In the genomic region with DNA sequence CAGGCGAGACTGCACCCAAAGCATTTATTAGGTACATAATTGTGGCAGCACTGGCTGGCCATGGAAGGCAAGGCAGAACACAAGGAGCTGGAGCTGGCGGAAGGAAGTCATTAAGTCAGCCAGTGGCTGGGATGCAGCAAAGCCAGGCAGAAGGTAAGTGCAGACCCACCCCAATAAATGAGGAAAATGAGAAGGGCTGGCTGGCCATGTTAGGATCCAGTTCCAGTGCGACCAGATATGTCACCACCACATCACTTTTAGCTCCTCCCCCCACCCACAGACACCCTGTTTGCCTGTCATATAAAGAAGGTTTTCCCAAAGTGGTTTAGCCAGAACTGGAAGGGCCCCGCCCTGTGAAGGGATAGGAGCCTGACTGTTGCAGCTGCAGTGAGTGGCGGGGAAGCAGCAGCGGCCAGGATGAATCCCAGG, we compare ENCODE assay signal across 1 cellular context.
TF ChIP-seq lines count a peak whose summit lies in the region.

A gene (plus strand): TSS at position 328 of the 429 bp plus-strand sequence. CDS start 7,153 bp downstream, outside the sequence.

TF ChIP-seq in K562, 482 proteins besides CTCF, POLR2A, EP300 and RAD21 (continued from another document and continues in another):
- TF ChIP-seq ZNF696 (CRISPR knock-in tag; conservative IDR thresholded peaks at IDR 0.05), result no peak
- no peak for TF ChIP-seq ZC3H11A (IDR thresholded peaks at IDR 0.05; ENCODE audit: low read depth, low read length)
- TF ChIP-seq EZH2 (IDR thresholded peaks at IDR 0.05; ENCODE audit: borderline replicate concordance, low read depth, low read length), result no peak
- TF ChIP-seq ELF4 (CRISPR knock-in tag; IDR thresholded peaks at IDR 0.05), result no peak
- no peak for TF ChIP-seq KLF1 (tag; IDR thresholded peaks at IDR 0.05)
- TF ChIP-seq, protein P1, sequence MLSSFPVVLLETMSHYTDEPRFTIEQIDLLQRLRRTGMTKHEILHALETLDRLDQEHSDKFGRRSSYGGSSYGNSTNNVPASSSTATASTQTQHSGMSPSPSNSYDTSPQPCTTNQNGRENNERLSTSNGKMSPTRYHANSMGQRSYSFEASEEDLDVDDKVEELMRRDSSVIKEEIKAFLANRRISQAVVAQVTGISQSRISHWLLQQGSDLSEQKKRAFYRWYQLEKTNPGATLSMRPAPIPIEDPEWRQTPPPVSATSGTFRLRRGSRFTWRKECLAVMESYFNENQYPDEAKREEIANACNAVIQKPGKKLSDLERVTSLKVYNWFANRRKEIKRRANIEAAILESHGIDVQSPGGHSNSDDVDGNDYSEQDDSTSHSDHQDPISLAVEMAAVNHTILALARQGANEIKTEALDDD (IDR thresholded peaks at IDR 0.05), result no peak
- TF ChIP-seq MYNN (IDR thresholded peaks at IDR 0.05), result no peak
- no peak for TF ChIP-seq MYNN (CRISPR knock-in tag; IDR thresholded peaks at IDR 0.05)
- TF ChIP-seq, protein P2, sequence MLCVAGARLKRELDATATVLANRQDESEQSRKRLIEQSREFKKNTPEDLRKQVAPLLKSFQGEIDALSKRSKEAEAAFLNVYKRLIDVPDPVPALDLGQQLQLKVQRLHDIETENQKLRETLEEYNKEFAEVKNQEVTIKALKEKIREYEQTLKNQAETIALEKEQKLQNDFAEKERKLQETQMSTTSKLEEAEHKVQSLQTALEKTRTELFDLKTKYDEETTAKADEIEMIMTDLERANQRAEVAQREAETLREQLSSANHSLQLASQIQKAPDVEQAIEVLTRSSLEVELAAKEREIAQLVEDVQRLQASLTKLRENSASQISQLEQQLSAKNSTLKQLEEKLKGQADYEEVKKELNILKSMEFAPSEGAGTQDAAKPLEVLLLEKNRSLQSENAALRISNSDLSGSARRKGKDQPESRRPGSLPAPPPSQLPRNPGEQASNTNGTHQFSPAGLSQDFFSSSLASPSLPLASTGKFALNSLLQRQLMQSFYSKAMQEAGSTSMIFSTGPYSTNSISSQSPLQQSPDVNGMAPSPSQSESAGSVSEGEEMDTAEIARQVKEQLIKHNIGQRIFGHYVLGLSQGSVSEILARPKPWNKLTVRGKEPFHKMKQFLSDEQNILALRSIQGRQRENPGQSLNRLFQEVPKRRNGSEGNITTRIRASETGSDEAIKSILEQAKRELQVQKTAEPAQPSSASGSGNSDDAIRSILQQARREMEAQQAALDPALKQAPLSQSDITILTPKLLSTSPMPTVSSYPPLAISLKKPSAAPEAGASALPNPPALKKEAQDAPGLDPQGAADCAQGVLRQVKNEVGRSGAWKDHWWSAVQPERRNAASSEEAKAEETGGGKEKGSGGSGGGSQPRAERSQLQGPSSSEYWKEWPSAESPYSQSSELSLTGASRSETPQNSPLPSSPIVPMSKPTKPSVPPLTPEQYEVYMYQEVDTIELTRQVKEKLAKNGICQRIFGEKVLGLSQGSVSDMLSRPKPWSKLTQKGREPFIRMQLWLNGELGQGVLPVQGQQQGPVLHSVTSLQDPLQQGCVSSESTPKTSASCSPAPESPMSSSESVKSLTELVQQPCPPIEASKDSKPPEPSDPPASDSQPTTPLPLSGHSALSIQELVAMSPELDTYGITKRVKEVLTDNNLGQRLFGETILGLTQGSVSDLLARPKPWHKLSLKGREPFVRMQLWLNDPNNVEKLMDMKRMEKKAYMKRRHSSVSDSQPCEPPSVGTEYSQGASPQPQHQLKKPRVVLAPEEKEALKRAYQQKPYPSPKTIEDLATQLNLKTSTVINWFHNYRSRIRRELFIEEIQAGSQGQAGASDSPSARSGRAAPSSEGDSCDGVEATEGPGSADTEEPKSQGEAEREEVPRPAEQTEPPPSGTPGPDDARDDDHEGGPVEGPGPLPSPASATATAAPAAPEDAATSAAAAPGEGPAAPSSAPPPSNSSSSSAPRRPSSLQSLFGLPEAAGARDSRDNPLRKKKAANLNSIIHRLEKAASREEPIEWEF (CRISPR knock-in tag; IDR thresholded peaks at IDR 0.05), result no peak
- no peak for TF ChIP-seq ESRRA (IDR thresholded peaks at IDR 0.05; ENCODE audit: borderline replicate concordance, low read depth)
- no peak for TF ChIP-seq NFRKB (IDR thresholded peaks at IDR 0.05; ENCODE audit: low read depth)
- TF ChIP-seq SP2 (IDR thresholded peaks at IDR 0.05; ENCODE audit: extremely low read depth, low read depth, low read length, poor library complexity, severe bottlenecking), result no peak
- TF ChIP-seq, protein P3, sequence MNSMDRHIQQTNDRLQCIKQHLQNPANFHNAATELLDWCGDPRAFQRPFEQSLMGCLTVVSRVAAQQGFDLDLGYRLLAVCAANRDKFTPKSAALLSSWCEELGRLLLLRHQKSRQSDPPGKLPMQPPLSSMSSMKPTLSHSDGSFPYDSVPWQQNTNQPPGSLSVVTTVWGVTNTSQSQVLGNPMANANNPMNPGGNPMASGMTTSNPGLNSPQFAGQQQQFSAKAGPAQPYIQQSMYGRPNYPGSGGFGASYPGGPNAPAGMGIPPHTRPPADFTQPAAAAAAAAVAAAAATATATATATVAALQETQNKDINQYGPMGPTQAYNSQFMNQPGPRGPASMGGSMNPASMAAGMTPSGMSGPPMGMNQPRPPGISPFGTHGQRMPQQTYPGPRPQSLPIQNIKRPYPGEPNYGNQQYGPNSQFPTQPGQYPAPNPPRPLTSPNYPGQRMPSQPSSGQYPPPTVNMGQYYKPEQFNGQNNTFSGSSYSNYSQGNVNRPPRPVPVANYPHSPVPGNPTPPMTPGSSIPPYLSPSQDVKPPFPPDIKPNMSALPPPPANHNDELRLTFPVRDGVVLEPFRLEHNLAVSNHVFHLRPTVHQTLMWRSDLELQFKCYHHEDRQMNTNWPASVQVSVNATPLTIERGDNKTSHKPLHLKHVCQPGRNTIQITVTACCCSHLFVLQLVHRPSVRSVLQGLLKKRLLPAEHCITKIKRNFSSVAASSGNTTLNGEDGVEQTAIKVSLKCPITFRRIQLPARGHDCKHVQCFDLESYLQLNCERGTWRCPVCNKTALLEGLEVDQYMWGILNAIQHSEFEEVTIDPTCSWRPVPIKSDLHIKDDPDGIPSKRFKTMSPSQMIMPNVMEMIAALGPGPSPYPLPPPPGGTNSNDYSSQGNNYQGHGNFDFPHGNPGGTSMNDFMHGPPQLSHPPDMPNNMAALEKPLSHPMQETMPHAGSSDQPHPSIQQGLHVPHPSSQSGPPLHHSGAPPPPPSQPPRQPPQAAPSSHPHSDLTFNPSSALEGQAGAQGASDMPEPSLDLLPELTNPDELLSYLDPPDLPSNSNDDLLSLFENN (IDR thresholded peaks at IDR 0.05; ENCODE audit: low read depth in 2 of 2, low read length in 2 of 2), result no peak
- no peak for TF ChIP-seq HDAC1 (IDR thresholded peaks at IDR 0.05)
- no peak for TF ChIP-seq ZNF785 (CRISPR knock-in tag; IDR thresholded peaks at IDR 0.05)
- TF ChIP-seq KLF10 (CRISPR knock-in tag; IDR thresholded peaks at IDR 0.05), result no peak
- TF ChIP-seq, protein P4, sequence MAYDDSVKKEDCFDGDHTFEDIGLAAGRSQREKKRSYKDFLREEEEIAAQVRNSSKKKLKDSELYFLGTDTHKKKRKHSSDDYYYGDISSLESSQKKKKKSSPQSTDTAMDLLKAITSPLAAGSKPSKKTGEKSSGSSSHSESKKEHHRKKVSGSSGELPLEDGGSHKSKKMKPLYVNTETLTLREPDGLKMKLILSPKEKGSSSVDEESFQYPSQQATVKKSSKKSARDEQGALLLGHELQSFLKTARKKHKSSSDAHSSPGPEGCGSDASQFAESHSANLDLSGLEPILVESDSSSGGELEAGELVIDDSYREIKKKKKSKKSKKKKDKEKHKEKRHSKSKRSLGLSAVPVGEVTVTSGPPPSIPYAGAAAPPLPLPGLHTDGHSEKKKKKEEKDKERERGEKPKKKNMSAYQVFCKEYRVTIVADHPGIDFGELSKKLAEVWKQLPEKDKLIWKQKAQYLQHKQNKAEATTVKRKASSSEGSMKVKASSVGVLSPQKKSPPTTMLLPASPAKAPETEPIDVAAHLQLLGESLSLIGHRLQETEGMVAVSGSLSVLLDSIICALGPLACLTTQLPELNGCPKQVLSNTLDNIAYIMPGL (CRISPR knock-in tag; IDR thresholded peaks at IDR 0.05), result no peak
- TF ChIP-seq, protein P5, sequence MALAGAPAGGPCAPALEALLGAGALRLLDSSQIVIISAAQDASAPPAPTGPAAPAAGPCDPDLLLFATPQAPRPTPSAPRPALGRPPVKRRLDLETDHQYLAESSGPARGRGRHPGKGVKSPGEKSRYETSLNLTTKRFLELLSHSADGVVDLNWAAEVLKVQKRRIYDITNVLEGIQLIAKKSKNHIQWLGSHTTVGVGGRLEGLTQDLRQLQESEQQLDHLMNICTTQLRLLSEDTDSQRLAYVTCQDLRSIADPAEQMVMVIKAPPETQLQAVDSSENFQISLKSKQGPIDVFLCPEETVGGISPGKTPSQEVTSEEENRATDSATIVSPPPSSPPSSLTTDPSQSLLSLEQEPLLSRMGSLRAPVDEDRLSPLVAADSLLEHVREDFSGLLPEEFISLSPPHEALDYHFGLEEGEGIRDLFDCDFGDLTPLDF (CRISPR knock-in tag; IDR thresholded peaks at IDR 0.05), result 0 out of 2 replicates have a peak, but pooled peaks have one; percentile 58
- no peak for TF ChIP-seq RBM17 (IDR thresholded peaks at IDR 0.05; ENCODE audit: borderline replicate concordance, low read depth, low read length)
- TF ChIP-seq CHD4 (IDR thresholded peaks at IDR 0.05; ENCODE audit: insufficient read depth, insufficient replicate concordance, low read depth, low read length, poor library complexity, severe bottlenecking), result no peak
- TF ChIP-seq YY1 (IDR thresholded peaks at IDR 0.05; ENCODE audit: borderline replicate concordance in 1 of 3, control insufficient read depth in 1 of 3, extremely low read depth in 1 of 3, insufficient read depth in 3 of 3, insufficient read length in 1 of 3, insufficient replicate concordance in 2 of 3, low read depth in 1 of 3, low read length in 2 of 3), result peak in 1 of 3 experiments; percentile 30
- TF ChIP-seq, protein P6, sequence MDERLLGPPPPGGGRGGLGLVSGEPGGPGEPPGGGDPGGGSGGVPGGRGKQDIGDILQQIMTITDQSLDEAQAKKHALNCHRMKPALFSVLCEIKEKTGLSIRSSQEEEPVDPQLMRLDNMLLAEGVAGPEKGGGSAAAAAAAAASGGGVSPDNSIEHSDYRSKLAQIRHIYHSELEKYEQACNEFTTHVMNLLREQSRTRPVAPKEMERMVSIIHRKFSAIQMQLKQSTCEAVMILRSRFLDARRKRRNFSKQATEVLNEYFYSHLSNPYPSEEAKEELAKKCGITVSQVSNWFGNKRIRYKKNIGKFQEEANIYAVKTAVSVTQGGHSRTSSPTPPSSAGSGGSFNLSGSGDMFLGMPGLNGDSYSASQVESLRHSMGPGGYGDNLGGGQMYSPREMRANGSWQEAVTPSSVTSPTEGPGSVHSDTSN (CRISPR knock-in tag; IDR thresholded peaks at IDR 0.05; ENCODE audit: low read depth), result no peak
- TF ChIP-seq, protein P6 (tag; conservative IDR thresholded peaks at IDR 0.05; ENCODE audit: low read depth), result peak; percentile 55; the same call in 1 of the 2 replicates
- no peak for TF ChIP-seq ZNF239 (CRISPR knock-in tag; IDR thresholded peaks at IDR 0.05)
- TF ChIP-seq, protein P7, sequence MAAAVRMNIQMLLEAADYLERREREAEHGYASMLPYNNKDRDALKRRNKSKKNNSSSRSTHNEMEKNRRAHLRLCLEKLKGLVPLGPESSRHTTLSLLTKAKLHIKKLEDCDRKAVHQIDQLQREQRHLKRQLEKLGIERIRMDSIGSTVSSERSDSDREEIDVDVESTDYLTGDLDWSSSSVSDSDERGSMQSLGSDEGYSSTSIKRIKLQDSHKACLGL (CRISPR knock-in tag; IDR thresholded peaks at IDR 0.05; ENCODE audit: borderline replicate concordance, poor library complexity, severe bottlenecking), result no peak
- TF ChIP-seq NFATC3 (IDR thresholded peaks at IDR 0.05), result no peak
- TF ChIP-seq, protein P8, sequence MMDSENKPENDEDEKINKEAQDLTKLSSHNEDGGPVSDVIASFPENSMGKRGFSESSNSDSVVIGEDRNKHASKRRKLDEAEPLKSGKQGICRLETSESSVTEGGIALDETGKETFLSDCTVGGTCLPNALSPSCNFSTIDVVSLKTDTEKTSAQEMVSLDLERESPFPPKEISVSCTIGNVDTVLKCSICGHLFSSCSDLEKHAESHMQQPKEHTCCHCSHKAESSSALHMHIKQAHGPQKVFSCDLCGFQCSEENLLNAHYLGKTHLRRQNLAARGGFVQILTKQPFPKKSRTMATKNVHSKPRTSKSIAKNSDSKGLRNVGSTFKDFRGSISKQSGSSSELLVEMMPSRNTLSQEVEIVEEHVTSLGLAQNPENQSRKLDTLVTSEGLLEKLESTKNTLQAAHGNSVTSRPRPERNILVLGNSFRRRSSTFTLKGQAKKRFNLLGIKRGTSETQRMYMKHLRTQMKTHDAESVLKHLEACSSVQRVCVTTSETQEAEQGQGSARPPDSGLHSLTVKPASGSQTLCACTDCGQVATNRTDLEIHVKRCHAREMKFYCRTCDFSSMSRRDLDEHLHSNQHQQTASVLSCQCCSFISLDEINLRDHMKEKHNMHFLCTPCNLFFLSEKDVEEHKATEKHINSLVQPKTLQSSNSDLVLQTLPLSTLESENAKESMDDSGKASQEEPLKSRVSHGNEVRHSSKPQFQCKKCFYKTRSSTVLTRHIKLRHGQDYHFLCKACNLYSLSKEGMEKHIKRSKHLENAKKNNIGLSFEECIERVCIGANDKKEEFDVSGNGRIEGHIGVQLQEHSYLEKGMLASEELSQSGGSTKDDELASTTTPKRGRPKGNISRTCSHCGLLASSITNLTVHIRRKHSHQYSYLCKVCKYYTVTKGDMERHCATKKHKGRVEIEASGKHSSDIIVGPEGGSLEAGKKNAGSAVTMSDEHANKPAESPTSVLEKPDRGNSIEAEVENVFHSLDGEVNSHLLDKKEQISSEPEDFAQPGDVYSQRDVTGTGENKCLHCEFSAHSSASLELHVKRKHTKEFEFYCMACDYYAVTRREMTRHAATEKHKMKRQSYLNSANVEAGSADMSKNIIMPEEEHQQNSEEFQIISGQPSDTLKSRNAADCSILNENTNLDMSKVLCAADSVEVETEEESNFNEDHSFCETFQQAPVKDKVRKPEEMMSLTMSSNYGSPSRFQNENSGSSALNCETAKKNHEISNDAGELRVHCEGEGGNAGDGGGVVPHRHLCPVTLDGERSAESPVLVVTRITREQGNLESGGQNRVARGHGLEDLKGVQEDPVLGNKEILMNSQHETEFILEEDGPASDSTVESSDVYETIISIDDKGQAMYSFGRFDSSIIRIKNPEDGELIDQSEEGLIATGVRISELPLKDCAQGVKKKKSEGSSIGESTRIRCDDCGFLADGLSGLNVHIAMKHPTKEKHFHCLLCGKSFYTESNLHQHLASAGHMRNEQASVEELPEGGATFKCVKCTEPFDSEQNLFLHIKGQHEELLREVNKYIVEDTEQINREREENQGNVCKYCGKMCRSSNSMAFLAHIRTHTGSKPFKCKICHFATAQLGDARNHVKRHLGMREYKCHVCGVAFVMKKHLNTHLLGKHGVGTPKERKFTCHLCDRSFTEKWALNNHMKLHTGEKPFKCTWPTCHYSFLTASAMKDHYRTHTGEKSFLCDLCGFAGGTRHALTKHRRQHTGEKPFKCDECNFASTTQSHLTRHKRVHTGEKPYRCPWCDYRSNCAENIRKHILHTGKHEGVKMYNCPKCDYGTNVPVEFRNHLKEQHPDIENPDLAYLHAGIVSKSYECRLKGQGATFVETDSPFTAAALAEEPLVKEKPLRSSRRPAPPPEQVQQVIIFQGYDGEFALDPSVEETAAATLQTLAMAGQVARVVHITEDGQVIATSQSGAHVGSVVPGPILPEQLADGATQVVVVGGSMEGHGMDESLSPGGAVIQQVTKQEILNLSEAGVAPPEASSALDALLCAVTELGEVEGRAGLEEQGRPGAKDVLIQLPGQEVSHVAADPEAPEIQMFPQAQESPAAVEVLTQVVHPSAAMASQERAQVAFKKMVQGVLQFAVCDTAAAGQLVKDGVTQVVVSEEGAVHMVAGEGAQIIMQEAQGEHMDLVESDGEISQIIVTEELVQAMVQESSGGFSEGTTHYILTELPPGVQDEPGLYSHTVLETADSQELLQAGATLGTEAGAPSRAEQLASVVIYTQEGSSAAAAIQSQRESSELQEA (IDR thresholded peaks at IDR 0.05; ENCODE audit: low read depth), result no peak
